10 cellular contexts compared by ENCODE assay signal in genomic region chr7:27346531-27347260, GRCh38.
DNase-seq lines count a peak whose midpoint lies in the region; ATAC-seq and TF ChIP-seq lines count a peak whose summit lies in the region.
"Had no signal": no experiment of that assay in that cellular context is flagged by ENCODE, and none has a peak within 500 bp of the region (broad histone marks: within the 10 kb centered on the region; RNA-seq: fewer than 3 reads in every experiment).

No MANE protein-coding gene starts in this region.

- no peaks in the 10 kb centered on the region for H3K4me1 ChIP-seq in spleen

- H3K9me3 ChIP-seq in spleen: no peaks in the 10 kb centered on the region
- H3K9me3 ChIP-seq: esophagus muscularis mucosa had no signal

- no peak for ATAC-seq in GM21423 (IDR thresholded peaks at IDR 0.05; ENCODE audit: unreplicated experiment)

- H3K27me3 ChIP-seq in kidney epithelial cell (ENCODE audit: control insufficient read depth, insufficient read depth, low read length): no peaks in the 10 kb centered on the region
- H3K27me3 ChIP-seq in spleen (replicated peaks in 1 of 7): peaks cover 0 to 7% (median 0%) of the 10 kb centered on the region in 7 donors

- H3K27ac ChIP-seq in spleen: no peak overlapping the region
- H3K27ac ChIP-seq: esophagus muscularis mucosa had no signal

- TF ChIP-seq POLR2A in spleen (IDR thresholded peaks at IDR 0.05): no peak

- H3K36me3 ChIP-seq in kidney epithelial cell (ENCODE audit: control insufficient read depth, insufficient read depth, low read length) (no peaks in the 10 kb centered on the region), spleen (no peaks in the 10 kb centered on the region)
- H3K36me3 ChIP-seq: esophagus muscularis mucosa had no signal

- WGBS in spleen, 5 donors: 63 to 86% (median 79%) methylated on average over 10 of the region's 10 CpGs

- no peak overlapping the region for H3K4me3 ChIP-seq in kidney epithelial cell (ENCODE audit: low read depth, low read length)
- no peak overlapping the region for H3K4me3 ChIP-seq in spleen
- H3K4me3 ChIP-seq: esophagus muscularis mucosa had no signal

- TF ChIP-seq CTCF in kidney epithelial cell (IDR thresholded peaks at IDR 0.05; ENCODE audit: insufficient read depth, low read length, poor library complexity, severe bottlenecking) (no peak), spleen (IDR thresholded peaks at IDR 0.05 in 8 of 11, conservative IDR thresholded peaks at IDR 0.05 in 3 of 11) (no peak)

- intact Hi-C loops in spleen (cut with DNase I; ENCODE audit: low total_unique reads): no loop called here

- DNase-seq in NCI-H2081 (lab: John Stamatoyannopoulos, UW) (peak; percentile 2 to 7), NCI-H2081 treated with DMSO at 0.1 percent for 48 hours (lab: John Stamatoyannopoulos, UW) (no peak), SW480 (ENCODE audit: low spot score) (peak; percentile 48), kidney epithelial cell (ENCODE audit: low read depth) (peak; percentile 68), ureter (ENCODE audit: low spot score) (peak; percentile 86), spleen (no peak), T-helper 1 cell (no peak)
- DNase-seq: MV-4-11 had no signal

Comparison
In these comparisons a context has a peak if more than half of its experiments do, and no peak if none do; other contexts are left out.
1. DNase-seq: peak in NCI-H2081 (2 of 2), SW480 (single experiment), kidney epithelial cell (single experiment) and ureter (single experiment); none in NCI-H2081 treated with DMSO at 0.1 percent for 48 hours (single experiment), spleen (single experiment) and T-helper 1 cell (0 of 5).